Comparison of ENCODE assay signal across 15 cellular contexts in the genomic region with DNA sequence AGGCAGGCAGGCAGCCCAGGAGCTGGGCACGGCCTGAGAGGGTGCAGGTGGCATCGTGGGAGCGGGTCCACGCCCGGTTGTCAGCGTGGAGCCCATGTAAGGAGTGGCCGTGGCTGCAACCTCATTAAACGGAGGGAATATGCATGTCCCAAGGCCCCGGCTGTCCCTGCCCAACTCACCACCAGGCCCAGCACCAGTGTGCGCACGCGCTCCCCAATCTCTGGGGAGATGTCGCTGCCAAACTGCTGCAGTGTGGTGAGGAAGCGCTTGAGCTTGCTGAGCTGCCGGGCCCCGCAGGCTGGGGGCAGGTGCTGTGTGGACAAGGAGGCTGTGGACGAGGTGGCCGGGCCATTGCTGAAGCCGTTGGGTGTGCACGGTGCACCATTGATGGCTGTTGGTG. TPM values are rescaled to one million over a fixed set of nuclear protein-coding genes. Genes with fewer than 3 reads are reported as not detected.
DNase-seq lines count a peak whose midpoint lies in the region; ATAC-seq and TF ChIP-seq lines count a peak whose summit lies in the region.
"Had no signal": no experiment of that assay in that cellular context is flagged by ENCODE, and none has a peak within 500 bp of the region (broad histone marks: within the 10 kb centered on the region; RNA-seq: fewer than 3 reads in every experiment).

No MANE protein-coding gene starts in this region.

- H3F3A ChIP-seq in PC-9 (ENCODE audit: insufficient read depth, low read depth): no peaks in the 10 kb centered on the region

- H3K36me3 Mint-ChIP-seq in nephron (ENCODE audit: low read depth): no peaks in the 10 kb centered on the region
- H3K36me3 Mint-ChIP-seq: CD8-positive, alpha-beta T cell had no signal

- peaks cover 1% of the 10 kb centered on the region for H3K27me3 Mint-ChIP-seq in nephron (ENCODE audit: low read depth)

- peak overlapping the region in 2 of 3 experiments; percentile 5 to 61 for H3K4me3 Mint-ChIP-seq in nephron
- H3K4me3 Mint-ChIP-seq: CD14-positive monocyte; CD8-positive, alpha-beta T cell; H9 had no signal

- no peaks in the 10 kb centered on the region for H3K9me3 ChIP-seq in right cardiac atrium (ENCODE audit: control insufficient read depth, low read length)
- no peaks in the 10 kb centered on the region for H3K9me3 ChIP-seq in heart left ventricle
- H3K9me3 ChIP-seq in WERI-Rb-1 (ENCODE audit: severe bottlenecking): no peaks in the 10 kb centered on the region
- no peaks in the 10 kb centered on the region for H3K9me3 ChIP-seq in skeletal muscle tissue (ENCODE audit: control insufficient read depth in 3 of 3, low read length in 3 of 3)
- H3K9me3 ChIP-seq in PC-9 (ENCODE audit: insufficient read depth, low read depth): no peaks in the 10 kb centered on the region

- H4K20me1 ChIP-seq in PC-9 (ENCODE audit: insufficient read depth): no peaks in the 10 kb centered on the region

- peak overlapping the region in 1 of 3 donors; percentile 16 for H3K9ac ChIP-seq in skeletal muscle tissue (ENCODE audit: low read depth in 1 of 3, low read length in 3 of 3)

- no TSS peak for BruUV-seq in PC-9 (replicated peaks; lab: Mats Ljungman, UMichigan)

- no peaks in the 10 kb centered on the region for H3K4me1 ChIP-seq in right cardiac atrium (ENCODE audit: control insufficient read depth, insufficient read depth, low read length)
- H3K4me1 ChIP-seq in heart left ventricle: peaks cover 0 to 28% (median 14%) of the 10 kb centered on the region in 12 donors
- peaks cover 50 to 70% (median 65%) of the 10 kb centered on the region in 3 donors for H3K4me1 ChIP-seq in skeletal muscle tissue (ENCODE audit: control insufficient read depth in 3 of 3, insufficient read depth in 3 of 3, low read length in 3 of 3)
- no peaks in the 10 kb centered on the region for H3K4me1 ChIP-seq in PC-9 (replicated peaks; ENCODE audit: insufficient read depth)

- H3K27me3 ChIP-seq in right cardiac atrium (ENCODE audit: control insufficient read depth, insufficient read depth): no peaks in the 10 kb centered on the region
- no peaks in the 10 kb centered on the region for H3K27me3 ChIP-seq in heart left ventricle
- no peaks in the 10 kb centered on the region for H3K27me3 ChIP-seq in WERI-Rb-1 (ENCODE audit: insufficient read depth, low read depth, severe bottlenecking)
- no peaks in the 10 kb centered on the region for H3K27me3 ChIP-seq in skeletal muscle tissue (ENCODE audit: control insufficient read depth in 3 of 3, insufficient read depth in 3 of 3, low read length in 3 of 3)
- peaks cover 21% of the 10 kb centered on the region; the same call in 1 of the 2 replicates for H3K27me3 ChIP-seq in PC-9 (ENCODE audit: insufficient read depth, low read depth)

- DNase-seq in right cardiac atrium: peak in 2 of 3 donors; percentile 74 to 81
- DNase-seq in heart left ventricle: no peak
- DNase-seq in WERI-Rb-1: no peak
- DNase-seq in GOT3 (lab: John Stamatoyannopoulos, UW): no peak
- no peak for DNase-seq in PC-9
- DNase-seq in NK-92 (lab: John Stamatoyannopoulos, UW; ENCODE audit: unreplicated experiment): no peak
- DNase-seq: 8988T; CD8-positive, alpha-beta T cell; COR-L47; DND-41; GF-D8; H9 had no signal

- intact Hi-C loops in right cardiac atrium (cut with DNase I): no loop called here
- intact Hi-C loops in heart left ventricle (cut with DNase I): no loop called here
- intact Hi-C loops in PC-9 (cut with micrococcal nuclease; ENCODE audit: unreplicated experiment): no loop called here

- TF ChIP-seq POLR2A in heart left ventricle (IDR thresholded peaks at IDR 0.05): no peak

- WGBS in right cardiac atrium: 91% methylated on average over 20 of the region's 20 CpGs
- WGBS in heart left ventricle, 4 donors: 81 to 91% (median 87%) methylated on average over 19 to 20 of the region's 20 CpGs

- H3K4me1 Mint-ChIP-seq in nephron: peaks cover 18% of the 10 kb centered on the region
- H3K4me1 Mint-ChIP-seq: CD14-positive monocyte, H9 had no signal

- H3K4me3 ChIP-seq in right cardiac atrium (ENCODE audit: low read length) (no peak overlapping the region), heart left ventricle (no peak overlapping the region), WERI-Rb-1 (ENCODE audit: low read depth, low read length) (no peak overlapping the region), skeletal muscle tissue (ENCODE audit: low read length in 3 of 3) (no peak overlapping the region), PC-9 (no peak overlapping the region)

- H3K36me3 ChIP-seq in heart left ventricle (peaks cover 0 to 35% (median 11%) of the 10 kb centered on the region in 9 donors), WERI-Rb-1 (peaks cover 6% of the 10 kb centered on the region; the same call in 1 of the 2 replicates), skeletal muscle tissue (ENCODE audit: control insufficient read depth in 3 of 3, insufficient read depth in 3 of 3, low read length in 3 of 3) (peaks cover 26 to 31% (median 27%) of the 10 kb centered on the region in 3 donors), PC-9 (ENCODE audit: low read depth) (no peaks in the 10 kb centered on the region)

- no peak for ATAC-seq in right cardiac atrium
- no peak for ATAC-seq in heart left ventricle
- ATAC-seq: CD8-positive, alpha-beta T cell had no signal

- no peaks in the 10 kb centered on the region for H3K9me3 Mint-ChIP-seq in nephron
- H3K9me3 Mint-ChIP-seq: CD8-positive, alpha-beta T cell had no signal

- POLR2A ChIA-PET in PC-9 (lab: Charles Lee; ENCODE audit: unreplicated experiment): no interaction called here

- H3K27ac ChIP-seq in right cardiac atrium (ENCODE audit: low read length) (no peak overlapping the region), heart left ventricle (no peak overlapping the region), WERI-Rb-1 (peak overlapping the region; percentile 33), skeletal muscle tissue (ENCODE audit: low read depth, low read length) (peak overlapping the region; percentile 83), PC-9 (no peak overlapping the region)

- H3K4me2 ChIP-seq in PC-9: no peak overlapping the region

- H3K9me2 ChIP-seq in PC-9 (ENCODE audit: insufficient read depth): no peaks in the 10 kb centered on the region

- TF ChIP-seq CTCF in heart left ventricle (IDR thresholded peaks at IDR 0.05): no peak
- no peak for TF ChIP-seq CTCF in WERI-Rb-1 (IDR thresholded peaks at IDR 0.05; ENCODE audit: low read depth, low read length)
- no peak for TF ChIP-seq CTCF in nephron (IDR thresholded peaks at IDR 0.05; ENCODE audit: unreplicated experiment in 3 of 3)
- TF ChIP-seq CTCF in PC-9 (conservative IDR thresholded peaks at IDR 0.05): no peak

- CTCF ChIA-PET in PC-9 (lab: Charles Lee): no interaction called here

- no peaks in the 10 kb centered on the region for H3K79me2 ChIP-seq in PC-9 (ENCODE audit: low read depth)

- no peak overlapping the region for H2AFZ ChIP-seq in PC-9

- H3K27ac Mint-ChIP-seq in nephron: no peak overlapping the region
- H3K27ac Mint-ChIP-seq: CD14-positive monocyte; CD8-positive, alpha-beta T cell; H9 had no signal

RNA-seq across cellular contexts. Expression of gene PABPN1L, which starts 25.6 kb away (rescaled TPM):
- total RNA-seq in right cardiac atrium (not detected), heart left ventricle (not detected), skeletal muscle tissue (not detected), PC-9 (2021) (not detected in 2 replicates)
- polyA plus RNA-seq in right cardiac atrium (not detected), heart left ventricle (not detected)
- total RNA-seq: CD8-positive, alpha-beta T cell; H9 had no signal
- polyA plus RNA-seq: CD14-positive monocyte had no signal

RNA-seq across cellular contexts. Expression of gene TRAPPC2L, which starts 35.1 kb away (rescaled TPM):
- total RNA-seq in right cardiac atrium: 10 to 100 TPM; 45.5 to 61.5 (median 55.0) TPM
- polyA plus RNA-seq in right cardiac atrium: 43.7 TPM
- total RNA-seq in heart left ventricle: 10 to 100 TPM; 20.3 to 65.7 (median 44.2) TPM
- polyA plus RNA-seq in heart left ventricle: 10 to 100 TPM; 30.3 to 51.3 TPM
- 29.2 TPM for total RNA-seq in skeletal muscle tissue
- 82.6 and 101 TPM in 2 replicates for total RNA-seq in PC-9 (2021)

RNA-seq across cellular contexts. Expression of gene GALNS, which starts 35.3 kb away (rescaled TPM):
- total RNA-seq in right cardiac atrium (10 to 100 TPM; 17.6 to 22.3 (median 18.8) TPM), heart left ventricle (10 to 100 TPM; 10.7 to 22.7 (median 13.3) TPM), skeletal muscle tissue (9.9 TPM), PC-9 (2021) (62.3 and 75.7 TPM in 2 replicates)
- polyA plus RNA-seq in right cardiac atrium (21.0 TPM), heart left ventricle (10 to 100 TPM; 14.1 to 16.4 TPM)

Comparison
In these comparisons a context has a peak if more than half of its experiments do, and no peak if none do; other contexts are left out.
1. DNase-seq: peak in right cardiac atrium (2 of 3); none in heart left ventricle (0 of 5), WERI-Rb-1 (single experiment), GOT3 (single experiment), PC-9 (0 of 2) and NK-92 (single experiment).
2. H3K27ac ChIP-seq: peak in WERI-Rb-1 (single experiment) and skeletal muscle tissue (single experiment); none in right cardiac atrium (single experiment), heart left ventricle (0 of 12) and PC-9 (single experiment).